1 cellular context compared by ENCODE assay signal in genomic region chr17:42682400-42683384, GRCh38.
TF ChIP-seq lines count a peak whose summit lies in the region.

Gene CNTNAP1, plus strand, starts transcription at chr17:42682531. Its CDS starts 299 bp downstream, at chr17:42682830.

TF ChIP-seq in HEK293, 187 proteins besides CTCF, POLR2A, EP300 and RAD21 (continued from another document and continues in another):
- TF ChIP-seq TSHZ1 (tag by site-specific recombination; IDR thresholded peaks at IDR 0.05; ENCODE audit: borderline replicate concordance) = no peak
- no peak for TF ChIP-seq ZNF211 (tag by site-specific recombination; IDR thresholded peaks at IDR 0.05; ENCODE audit: low read depth)
- no peak; the same call in 1 of the 2 replicates for TF ChIP-seq ZXDB (tag by site-specific recombination; IDR thresholded peaks at IDR 0.05)
- no peak for TF ChIP-seq ZNF513 (tag by site-specific recombination; IDR thresholded peaks at IDR 0.05)
- TF ChIP-seq RBAK (tag by site-specific recombination; IDR thresholded peaks at IDR 0.05) = no peak
- TF ChIP-seq SALL2 (tag by site-specific recombination; IDR thresholded peaks at IDR 0.05; ENCODE audit: borderline replicate concordance) = no peak
- no peak for TF ChIP-seq ZNF664 (tag by site-specific recombination; IDR thresholded peaks at IDR 0.05)
- TF ChIP-seq PBX3 (CRISPR knock-in tag; IDR thresholded peaks at IDR 0.05) = no peak; the same call in 1 of the 2 replicates
- TF ChIP-seq ZNF2 (tag by site-specific recombination; IDR thresholded peaks at IDR 0.05) = peak; percentile 50
- no peak for TF ChIP-seq ZNF707 (tag by site-specific recombination; IDR thresholded peaks at IDR 0.05)
- TF ChIP-seq ZNF138 (tag by site-specific recombination; IDR thresholded peaks at IDR 0.05; ENCODE audit: borderline replicate concordance) = no peak
- TF ChIP-seq ZNF560 (tag by site-specific recombination; IDR thresholded peaks at IDR 0.05; ENCODE audit: borderline replicate concordance) = no peak
- TF ChIP-seq ZNF175 (tag by site-specific recombination; IDR thresholded peaks at IDR 0.05) = no peak
- TF ChIP-seq KLF1 (tag by site-specific recombination; IDR thresholded peaks at IDR 0.05) = peak; percentile 59
- peak; percentile 67; the same call in 1 of the 2 replicates for TF ChIP-seq ZNF394 (tag by site-specific recombination; IDR thresholded peaks at IDR 0.05; ENCODE audit: borderline replicate concordance)
- TF ChIP-seq ZNF76 (tag by site-specific recombination; IDR thresholded peaks at IDR 0.05; ENCODE audit: borderline replicate concordance, low read depth) = 0 out of 2 replicates have a peak, but pooled peaks have one; percentile 59
- peak; percentile 52; the same call in 1 of the 2 replicates for TF ChIP-seq KLF9 (tag by site-specific recombination; IDR thresholded peaks at IDR 0.05; ENCODE audit: low read depth)
- no peak for TF ChIP-seq ZNF239 (tag by site-specific recombination; IDR thresholded peaks at IDR 0.05)
- no peak for TF ChIP-seq ZNF157 (tag by site-specific recombination; IDR thresholded peaks at IDR 0.05)
- TF ChIP-seq FEZF1 (tag by site-specific recombination; IDR thresholded peaks at IDR 0.05) = peak; percentile 55
- TF ChIP-seq ZBTB26 (tag by site-specific recombination; optimal IDR thresholded peaks at IDR 0.05) = peak; percentile 95
- no peak for TF ChIP-seq ZNF37A (tag by site-specific recombination; IDR thresholded peaks at IDR 0.05)
- no peak for TF ChIP-seq ZNF791 (tag by site-specific recombination; IDR thresholded peaks at IDR 0.05)
- TF ChIP-seq MYNN (tag by site-specific recombination; IDR thresholded peaks at IDR 0.05; ENCODE audit: borderline replicate concordance) = no peak
- no peak for TF ChIP-seq REPIN1 (tag by site-specific recombination; IDR thresholded peaks at IDR 0.05; ENCODE audit: low read depth)
- peak; percentile 90 for TF ChIP-seq KLF17 (tag by site-specific recombination; IDR thresholded peaks at IDR 0.05)
- TF ChIP-seq ZNF10 (tag by site-specific recombination; IDR thresholded peaks at IDR 0.05) = no peak; the same call in 1 of the 2 replicates
- peak; percentile 62 for TF ChIP-seq KLF8 (tag by site-specific recombination; IDR thresholded peaks at IDR 0.05)
- peak; percentile 77 for TF ChIP-seq ZBTB8A (tag by site-specific recombination; IDR thresholded peaks at IDR 0.05)
- TF ChIP-seq GLI4 (tag by site-specific recombination; IDR thresholded peaks at IDR 0.05) = no peak
- no peak for TF ChIP-seq OVOL3 (tag by site-specific recombination; IDR thresholded peaks at IDR 0.05)
- no peak for TF ChIP-seq ZNF202 (tag by site-specific recombination; IDR thresholded peaks at IDR 0.05; ENCODE audit: borderline replicate concordance)
- TF ChIP-seq HOXD13 (CRISPR knock-in tag; IDR thresholded peaks at IDR 0.05; ENCODE audit: borderline replicate concordance) = no peak
- TF ChIP-seq INSM2 (tag by site-specific recombination; IDR thresholded peaks at IDR 0.05) = peak; percentile 7; the same call in 1 of the 2 replicates
- no peak for TF ChIP-seq BCL6B (tag by site-specific recombination; IDR thresholded peaks at IDR 0.05)
- TF ChIP-seq ZBTB10 (tag by site-specific recombination; IDR thresholded peaks at IDR 0.05) = peak; percentile 56; the same call in 1 of the 2 replicates
- TF ChIP-seq GLIS1 (tag by site-specific recombination; IDR thresholded peaks at IDR 0.05) = peak; percentile 52
- TF ChIP-seq ZNF169 (tag by site-specific recombination; IDR thresholded peaks at IDR 0.05) = no peak
- peak; percentile 92 for TF ChIP-seq ZBTB20 (tag by site-specific recombination; IDR thresholded peaks at IDR 0.05)
- no peak for TF ChIP-seq ZNF18 (tag by site-specific recombination; IDR thresholded peaks at IDR 0.05)
- TF ChIP-seq PRDM4 (tag by site-specific recombination; IDR thresholded peaks at IDR 0.05) = peak; percentile 96
- TF ChIP-seq ZNF404 (tag by site-specific recombination; IDR thresholded peaks at IDR 0.05) = no peak
